10 cellular contexts compared by ENCODE assay signal in the genomic region with DNA sequence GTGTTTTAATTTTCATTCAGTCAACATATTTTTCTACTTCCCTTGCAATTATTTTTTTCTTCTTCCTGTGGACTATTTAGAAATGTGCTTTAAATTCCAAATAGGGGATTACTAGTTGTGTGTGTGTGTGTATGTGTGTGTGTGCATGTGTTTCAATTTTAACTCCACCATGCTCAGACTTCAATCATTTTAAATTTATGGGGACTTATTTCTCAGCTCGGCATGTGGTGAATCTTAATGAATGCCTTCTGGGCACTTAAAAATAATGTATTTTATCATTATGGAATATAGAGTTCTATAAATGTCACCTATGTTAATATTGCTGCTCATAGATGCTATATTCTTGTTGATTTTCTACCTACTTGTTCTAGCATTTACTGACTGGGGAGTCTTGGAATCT.
"Had no signal": no experiment of that assay in that cellular context is flagged by ENCODE, and none has a peak within 500 bp of the region (broad histone marks: within the 10 kb centered on the region; RNA-seq: fewer than 3 reads in every experiment).

No MANE protein-coding gene starts in this region.

- H3K9ac ChIP-seq: GM23248 had no signal

- H3K27ac Mint-ChIP-seq: HFFc6, IgD-negative memory B cell had no signal

- H2AFZ ChIP-seq: GM23248 had no signal

- H3K4me1 ChIP-seq: HAP-1 had no signal

- DNase-seq: GM23248, GOT3, H7, HFFc6, KG1 had no signal

- H3K9me3 ChIP-seq: HAP-1 had no signal

- H3K36me3 ChIP-seq: HAP-1 had no signal

- H3K4me3 Mint-ChIP-seq: HFFc6, IgD-negative memory B cell had no signal

- FAIRE-seq: HepG2 had no signal

- H3K36me3 Mint-ChIP-seq: IgD-negative memory B cell had no signal

- ATAC-seq: HCT116, HepG2 had no signal

- H3K27ac ChIP-seq: GM23248, HL-60 had no signal

- H3K27me3 Mint-ChIP-seq: IgD-negative memory B cell had no signal

- H3K4me3 ChIP-seq: GM23248, HAP-1 had no signal
